21 cellular contexts compared by ENCODE assay signal in genomic region chr12:131795064-131795463, GRCh38. TPM values are rescaled to one million over a fixed set of nuclear protein-coding genes. Genes with fewer than 3 reads are reported as not detected.
DNase-seq lines count a peak whose midpoint lies in the region; ATAC-seq, FAIRE-seq and TF ChIP-seq lines count a peak whose summit lies in the region.
"Had no signal": no experiment of that assay in that cellular context is flagged by ENCODE, and none has a peak within 500 bp of the region (broad histone marks: within the 10 kb centered on the region; RNA-seq: fewer than 3 reads in every experiment).

No MANE protein-coding gene starts in this region.

- H3K4me3 ChIP-seq in K562 (no peak overlapping the region), iPS-20b (ENCODE audit: low read length) (no peak overlapping the region)
- H3K4me3 ChIP-seq: A549, adrenal gland, HAP-1, PC-9 had no signal

- DNase-seq in stimulated activated naive CD8-positive, alpha-beta T cell treated with anti-CD3 and anti-CD28 coated beads, Interleukin-15, amount 100 ng/mL, for 72 hours: no peak
- DNase-seq in stimulated activated naive CD8-positive, alpha-beta T cell treated with anti-CD3 and anti-CD28 coated beads, Interleukin-15, Interleukin-2, amounts not matched to agents 100 U/mL and 50 U/mL, for 24 hours: no peak
- no peak for DNase-seq in K562 (ENCODE audit: extremely low read depth in 1 of 4, low spot score in 3 of 4)
- DNase-seq in activated T-cell treated with anti-CD3 and anti-CD28 coated beads, Interleukin-2, amount 50 U/mL, for 24 hours: no peak
- DNase-seq in NCI-H1436 treated with DMSO at 0.1 percent for 48 hours (lab: John Stamatoyannopoulos, UW): no peak
- no peak for DNase-seq in H54 (ENCODE audit: insufficient read length, low spot score)
- DNase-seq: activated CD4-positive, alpha-beta memory T cell treated with anti-CD3 and anti-CD28 coated beads, Interleukin-2, amount 10 ng/mL, durations not matched to agents 7 days and 5 days; activated CD4-positive, CD25-positive, alpha-beta regulatory T cell; activated gamma-delta T cell; adrenal gland; DND-41; kidney glomerular epithelial cell; NCI-H1105 treated with DMSO at 0.1 percent for 48 hours; PC-9 had no signal

- no peaks in the 10 kb centered on the region for H3K27me3 ChIP-seq in K562 (ENCODE audit: control insufficient read depth in 2 of 2, insufficient read depth in 2 of 2, low read length in 2 of 2)
- H3K27me3 ChIP-seq in iPS-20b (ENCODE audit: insufficient read depth, low read length): no peaks in the 10 kb centered on the region
- H3K27me3 ChIP-seq: adrenal gland had no signal

- H3K36me3 ChIP-seq in K562 (ENCODE audit: control insufficient read depth, insufficient read depth, low read length) (peaks cover 84% of the 10 kb centered on the region), iPS-20b (ENCODE audit: insufficient read depth, low read depth, low read length) (peaks cover 72% of the 10 kb centered on the region)

- H3K9ac ChIP-seq in K562 (ENCODE audit: insufficient read depth in 1 of 2, low read depth in 2 of 2, low read length in 2 of 2) (peak overlapping the region in 1 of 2 experiments; percentile 39; a peak in 1 of 4 replicates), iPS-20b (ENCODE audit: low read depth, low read length) (peak overlapping the region; percentile 59)

- CTCF ChIA-PET in K562 (lab: Yijun Ruan, JAX; ENCODE audit: low intra/inter-chr PET ratio): no interaction called here

- H3K9me3 ChIP-seq in K562 (replicated peaks; ENCODE audit: control insufficient read depth, insufficient read depth, low read depth, low read length) (no peaks in the 10 kb centered on the region), iPS-20b (ENCODE audit: insufficient read depth, low read depth, low read length) (no peaks in the 10 kb centered on the region)
- H3K9me3 ChIP-seq: A549, adrenal gland, HAP-1 had no signal

- TF ChIP-seq POLR2A in K562 (conservative IDR thresholded peaks at IDR 0.05) (no peak), H54 (IDR thresholded peaks at IDR 0.05; ENCODE audit: low read depth, low read length) (no peak)

- in situ Hi-C loops in K562 (cut with MboI): no loop called here

- H3K9me1 ChIP-seq in K562 (ENCODE audit: control insufficient read depth, insufficient read depth, low read length): peaks cover 4% of the 10 kb centered on the region

- no peaks in the 10 kb centered on the region for H3K27me3 Mint-ChIP-seq in stimulated activated naive CD8-positive, alpha-beta T cell treated with anti-CD3 and anti-CD28 coated beads, Interleukin-15, amount 100 ng/mL, for 72 hours
- H3K27me3 Mint-ChIP-seq in activated T-cell treated with anti-CD3 and anti-CD28 coated beads, Interleukin-2, amount 50 U/mL, for 24 hours: no peaks in the 10 kb centered on the region
- H3K27me3 Mint-ChIP-seq: activated CD4-positive, alpha-beta memory T cell treated with anti-CD3 and anti-CD28 coated beads, Interleukin-2, amount 10 ng/mL, durations not matched to agents 7 days and 5 days; progenitor cell of endocrine pancreas had no signal

- H3K4me2 ChIP-seq in K562 (ENCODE audit: insufficient read depth, low read length): no peak overlapping the region
- H3K4me2 ChIP-seq: A549, PC-9 had no signal

- H3K27ac ChIP-seq in K562 (ENCODE audit: extremely low read depth, low read depth, low read length) (no peak overlapping the region), iPS-20b (ENCODE audit: low read length) (peak overlapping the region; percentile 69)
- H3K27ac ChIP-seq: A549, adrenal gland, HL-60, PC-9 had no signal

- no peak for TF ChIP-seq EP300 in K562 (IDR thresholded peaks at IDR 0.05; ENCODE audit: low read length)

- no TSS peak for BruUV-seq in K562 (replicated peaks; lab: Mats Ljungman, UMichigan)

- intact Hi-C loops in K562 (cut with micrococcal nuclease): no loop called here

- H3K4me3 Mint-ChIP-seq in stimulated activated naive CD8-positive, alpha-beta T cell treated with anti-CD3 and anti-CD28 coated beads, Interleukin-15, amount 100 ng/mL, for 72 hours: no peak overlapping the region
- H3K4me3 Mint-ChIP-seq in activated T-cell treated with anti-CD3 and anti-CD28 coated beads, Interleukin-2, amount 50 U/mL, for 24 hours: no peak overlapping the region
- H3K4me3 Mint-ChIP-seq: activated CD4-positive, alpha-beta memory T cell treated with anti-CD3 and anti-CD28 coated beads, Interleukin-2, amount 10 ng/mL, durations not matched to agents 7 days and 5 days had no signal

- no peaks in the 10 kb centered on the region for H3K79me2 ChIP-seq in K562 (ENCODE audit: control insufficient read depth, insufficient read depth, low read length)

- no peak overlapping the region for H2AFZ ChIP-seq in K562 (ENCODE audit: low read depth, low read length)
- H2AFZ ChIP-seq: PC-9 had no signal

- 0 out of 2 replicates have a peak, but pooled peaks cover 4% of the 10 kb centered on the region for H4K20me1 ChIP-seq in K562 (replicated peaks; ENCODE audit: control insufficient read depth, insufficient read depth, low read length)

- H3K4me1 ChIP-seq in K562 (replicated peaks in 1 of 2; ENCODE audit: control insufficient read depth in 2 of 2, insufficient read depth in 2 of 2, low read length in 2 of 2): 0 out of 5 replicates have a peak, but pooled peaks cover 0 to 4% of the 10 kb centered on the region in 2 experiments
- H3K4me1 ChIP-seq in iPS-20b (ENCODE audit: insufficient read depth, low read length): peaks cover 12% of the 10 kb centered on the region
- H3K4me1 ChIP-seq: A549, adrenal gland, HAP-1 had no signal

- POLR2A ChIA-PET in K562 (lab: Yijun Ruan, JAX): no interaction called here

- TF ChIP-seq RAD21 in K562 (CRISPR knock-in tag; conservative IDR thresholded peaks at IDR 0.05 in 1 of 2, IDR thresholded peaks at IDR 0.05 in 1 of 2): no peak

- ATAC-seq in stimulated activated naive CD8-positive, alpha-beta T cell treated with anti-CD3 and anti-CD28 coated beads, Interleukin-15, amount 100 ng/mL, for 72 hours: peak; percentile 19
- no peak for ATAC-seq in stimulated activated naive CD8-positive, alpha-beta T cell treated with anti-CD3 and anti-CD28 coated beads, Interleukin-15, Interleukin-2, amounts not matched to agents 100 U/mL and 50 U/mL, for 24 hours
- ATAC-seq in K562 (no peak), GM18511 (IDR thresholded peaks at IDR 0.05; ENCODE audit: unreplicated experiment) (no peak)
- ATAC-seq: HepG2 had no signal

- no peak overlapping the region for H3K27ac Mint-ChIP-seq in stimulated activated naive CD8-positive, alpha-beta T cell treated with anti-CD3 and anti-CD28 coated beads, Interleukin-15, amount 100 ng/mL, for 72 hours
- no peak overlapping the region for H3K27ac Mint-ChIP-seq in activated T-cell treated with anti-CD3 and anti-CD28 coated beads, Interleukin-2, amount 50 U/mL, for 24 hours
- H3K27ac Mint-ChIP-seq: activated CD4-positive, alpha-beta memory T cell treated with anti-CD3 and anti-CD28 coated beads, Interleukin-2, amount 10 ng/mL, durations not matched to agents 7 days and 5 days had no signal

- no peaks in the 10 kb centered on the region for H3K4me1 Mint-ChIP-seq in stimulated activated naive CD8-positive, alpha-beta T cell treated with anti-CD3 and anti-CD28 coated beads, Interleukin-15, amount 100 ng/mL, for 72 hours
- no peaks in the 10 kb centered on the region for H3K4me1 Mint-ChIP-seq in activated T-cell treated with anti-CD3 and anti-CD28 coated beads, Interleukin-2, amount 50 U/mL, for 24 hours (ENCODE audit: low read depth)
- H3K4me1 Mint-ChIP-seq: activated CD4-positive, alpha-beta memory T cell treated with anti-CD3 and anti-CD28 coated beads, Interleukin-2, amount 10 ng/mL, durations not matched to agents 7 days and 5 days had no signal

- H3K36me3 Mint-ChIP-seq in activated T-cell treated with anti-CD3 and anti-CD28 coated beads, Interleukin-2, amount 50 U/mL, for 24 hours (ENCODE audit: low read depth): peaks cover 93% of the 10 kb centered on the region

- 93% methylated on average over 11 of the region's 14 CpGs for WGBS in K562 (ENCODE audit: insufficient coverage, low coverage, missing lambda C conversion rate)

- FAIRE-seq in K562 (lab: Jason Lieb, UNC): no peak
- FAIRE-seq in H54 (lab: Jason Lieb, UNC): no peak
- FAIRE-seq: A549, HepG2 had no signal

- no peaks in the 10 kb centered on the region for H3K9me3 Mint-ChIP-seq in stimulated activated naive CD8-positive, alpha-beta T cell treated with anti-CD3 and anti-CD28 coated beads, Interleukin-15, amount 100 ng/mL, for 72 hours
- H3K9me3 Mint-ChIP-seq in activated T-cell treated with anti-CD3 and anti-CD28 coated beads, Interleukin-2, amount 50 U/mL, for 24 hours: no peaks in the 10 kb centered on the region
- H3K9me3 Mint-ChIP-seq: activated CD4-positive, alpha-beta memory T cell treated with anti-CD3 and anti-CD28 coated beads, Interleukin-2, amount 10 ng/mL, durations not matched to agents 7 days and 5 days had no signal

- no peak for TF ChIP-seq CTCF in K562 (IDR thresholded peaks at IDR 0.05 in 2 of 3, conservative IDR thresholded peaks at IDR 0.05 in 1 of 3; ENCODE audit: insufficient read depth in 2 of 3, low read depth in 1 of 3, low read length in 3 of 3)

TF ChIP-seq in K562, 482 proteins besides CTCF, POLR2A, EP300 and RAD21:
- TF ChIP-seq RBM15 (IDR thresholded peaks at IDR 0.05; ENCODE audit: insufficient read depth, low read length) (no peak), POLR2G (IDR thresholded peaks at IDR 0.05; ENCODE audit: low read depth, low read length) (peak; percentile 34; the same call in 1 of the 2 replicates)

RNA-seq across cellular contexts. Expression of gene MMP17, which starts 33.1 kb away (rescaled TPM):
- total RNA-seq in K562 (2011; cell fraction: chromatin; rRNA removed; ENCODE audit: low replicate concordance): 65.7 and 167 TPM in 2 replicates
- 84.0 and 92.2 TPM in 2 replicates for total RNA-seq in K562 (2011; cell fraction: nucleolus; rRNA removed)
- total RNA-seq in K562 (2011; cell fraction: nucleoplasm; rRNA removed): 68.9 and 73.7 TPM in 2 replicates
- total RNA-seq in K562 (2014; rRNA removed) (12.7 and 17.5 TPM in 2 replicates), K562 (2014; rRNA removed; fragmentation: Illumina TruSeq; extraction: Trizol) (0.93 and 1.1 TPM in 2 replicates), K562 (2015; rRNA removed; fragmentation: Illumina TruSeq; extraction: Trizol) (4.0 and 4.6 TPM in 2 replicates), K562 (2021) (18.0 and 20.1 TPM in 2 replicates)
- polyA plus RNA-seq in K562 (2011; rRNA removed) (17.1 and 57.8 TPM in 2 replicates), K562 (2014; fragmentation: Illumina TruSeq; extraction: Trizol) (5.0 and 11.6 TPM in 2 replicates), K562 (2014; fragmentation: Nextera tagmentation; extraction: Ambion mirVana) (not detected), K562 (2014; rRNA removed) (21.2 and 24.1 TPM in 2 replicates)
- polyA plus RNA-seq in K562 (2011; cell fraction: cytosol; rRNA removed): 29.3 and 39.3 TPM in 2 replicates
- 170 and 193 TPM in 2 replicates for polyA plus RNA-seq in K562 (2011; cell fraction: nucleus; rRNA removed)
- 17.2 and 26.5 TPM in 2 replicates for polyA plus RNA-seq in K562 (2012)
- 4.9 and 7.1 TPM in 2 replicates for polyA minus RNA-seq in K562 (2011; rRNA and poly(A)+ RNA removed)
- polyA minus RNA-seq in K562 (2011; cell fraction: cytosol; rRNA and poly(A)+ RNA removed): 13.5 and 30.6 TPM in 2 replicates
- 25.7 and 56.9 TPM in 2 replicates for polyA minus RNA-seq in K562 (2011; cell fraction: nucleus; rRNA and poly(A)+ RNA removed)
